ENCODE assay signal across 9 cellular contexts in the genomic region with DNA sequence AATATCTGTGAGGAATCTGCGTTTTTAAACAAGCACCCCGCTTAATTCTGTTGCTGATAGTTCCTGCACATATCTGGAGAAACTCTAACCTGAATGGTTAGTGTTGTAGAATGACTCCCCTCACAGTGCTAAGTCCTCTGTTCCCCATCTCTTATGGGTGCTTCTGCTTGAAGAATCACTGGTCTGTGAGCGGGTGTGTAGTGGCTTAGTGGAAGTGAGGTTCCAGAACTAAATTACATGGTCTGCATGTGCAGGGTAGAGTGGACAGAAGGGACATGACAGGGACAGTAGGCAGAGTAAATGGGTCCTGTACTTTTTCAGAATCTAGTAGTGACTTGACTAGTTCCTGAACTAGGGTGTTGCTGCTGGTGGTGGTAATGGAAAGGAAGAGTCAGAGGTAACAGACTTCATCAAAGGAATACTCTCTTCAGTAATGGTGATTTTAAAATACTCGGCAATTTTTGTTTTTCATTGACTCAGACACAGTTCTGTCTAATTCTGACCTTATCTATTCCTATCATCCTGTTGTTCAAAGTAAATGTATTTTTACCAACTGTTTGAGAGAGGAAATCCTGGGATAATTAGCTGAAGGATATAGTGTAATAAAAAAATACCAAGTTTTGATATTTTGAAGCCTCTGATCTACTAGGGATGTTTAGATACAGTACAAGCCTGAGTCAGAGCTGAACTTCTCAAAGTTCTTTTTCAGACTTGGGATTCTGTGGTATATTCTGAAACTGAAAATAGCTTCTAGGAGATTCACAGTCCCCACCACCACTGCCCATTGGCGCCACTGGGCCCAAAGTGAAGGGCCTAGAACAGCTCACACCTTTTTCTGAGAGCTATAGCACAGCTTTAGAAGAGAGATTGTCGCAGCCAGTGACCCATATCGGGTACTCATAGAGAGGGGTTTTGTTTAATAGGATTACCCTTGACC. TPM values are rescaled to one million over a fixed set of nuclear protein-coding genes. Genes with fewer than 3 reads are reported as not detected.
A peak's percentile ranks its signal among the peaks of the same experiment; 100 is the strongest.
DNase-seq lines count a peak whose midpoint lies in the region; ATAC-seq and TF ChIP-seq lines count a peak whose summit lies in the region.
"Had no signal": no experiment of that assay in that cellular context is flagged by ENCODE, and none has a peak within 500 bp of the region (broad histone marks: within the 10 kb centered on the region; RNA-seq: fewer than 3 reads in every experiment).

No MANE protein-coding gene starts in this region.

- no peak overlapping the region for H3K27ac ChIP-seq in WERI-Rb-1
- H3K27ac ChIP-seq: BLaER1 treated with 17β-estradiol and CSF1 and Interleukin-3, amounts not matched to agents 10 nM and 100 nM had no signal

- H3K4me3 ChIP-seq in WERI-Rb-1 (ENCODE audit: low read depth, low read length): no peak overlapping the region
- H3K4me3 ChIP-seq: BLaER1 treated with 17β-estradiol and CSF1 and Interleukin-3, amounts not matched to agents 10 nM and 100 nM had no signal

- H3K36me3 ChIP-seq in WERI-Rb-1: no peaks in the 10 kb centered on the region

- no peaks in the 10 kb centered on the region for H3K9me3 ChIP-seq in WERI-Rb-1 (ENCODE audit: severe bottlenecking)

- ATAC-seq in HG02885 (IDR thresholded peaks at IDR 0.05; ENCODE audit: poor library complexity, unreplicated experiment) (peak; percentile 86), left lobe of liver (no peak)

- no peak for TF ChIP-seq CTCF in WERI-Rb-1 (IDR thresholded peaks at IDR 0.05; ENCODE audit: low read depth, low read length)

- peak; percentile 53 for DNase-seq in activated CD4-positive, alpha-beta T cell treated with anti-CD3 and anti-CD28 coated beads for 48 hours
- DNase-seq in activated CD4-positive, alpha-beta T cell treated with anti-CD3 and anti-CD28 coated beads for 4 hours: no peak
- DNase-seq in WERI-Rb-1 (peak; percentile 42), myocyte (ENCODE audit: low read depth) (peak; percentile 27), D341Med (ENCODE audit: low spot score) (no peak), left lobe of liver (ENCODE audit: low spot score) (no peak), NCI-H510A treated with DMSO at 0.1 percent for 48 hours (lab: John Stamatoyannopoulos, UW) (no peak)

- H3K27me3 ChIP-seq in WERI-Rb-1 (ENCODE audit: insufficient read depth, low read depth, severe bottlenecking): no peaks in the 10 kb centered on the region
- H3K27me3 ChIP-seq: BLaER1 treated with 17β-estradiol and CSF1 and Interleukin-3, amounts not matched to agents 10 nM and 100 nM had no signal

RNA-seq across cellular contexts. Expression of gene FNDC3B, which starts 55.5 kb away (rescaled TPM):
- total RNA-seq in myocyte (49.5 and 66.9 TPM in 2 replicates), left lobe of liver (44.6 TPM)
- 68.4 TPM for polyA plus RNA-seq in myocyte (2012)

Comparison
In these comparisons a context has a peak if more than half of its experiments do, and no peak if none do; other contexts are left out.
1. DNase-seq: peak in activated CD4-positive, alpha-beta T cell treated with anti-CD3 and anti-CD28 coated beads for 48 hours (single experiment), WERI-Rb-1 (single experiment) and myocyte (single experiment); none in activated CD4-positive, alpha-beta T cell treated with anti-CD3 and anti-CD28 coated beads for 4 hours (0 of 2), D341Med (single experiment), left lobe of liver (single experiment) and NCI-H510A treated with DMSO at 0.1 percent for 48 hours (single experiment).